ENCODE assay signal across 22 cellular contexts in the genomic region with DNA sequence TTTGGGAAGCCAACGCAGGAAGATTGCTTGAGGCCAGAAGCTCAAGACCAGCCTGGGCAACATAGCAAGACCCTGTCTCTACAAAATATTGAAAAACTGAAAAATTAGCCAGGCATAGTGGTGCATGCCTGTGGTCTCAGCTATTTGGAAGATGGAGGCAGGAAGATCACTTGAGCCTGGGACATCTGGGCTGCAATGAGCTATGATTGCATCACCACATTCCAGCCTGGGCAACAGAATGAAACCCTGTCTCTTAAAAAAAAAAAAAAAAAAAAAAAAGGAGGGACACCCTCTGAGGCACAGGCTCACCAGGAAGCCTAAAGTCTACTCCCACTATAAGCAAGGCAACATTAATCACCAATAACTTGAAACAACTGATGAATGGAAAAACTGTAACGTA.
"Had no signal": no experiment of that assay in that cellular context is flagged by ENCODE, and none has a peak within 500 bp of the region (broad histone marks: within the 10 kb centered on the region; RNA-seq: fewer than 3 reads in every experiment).

No MANE protein-coding gene starts in this region.

- H3K36me3 ChIP-seq: gastroesophageal sphincter, heart right ventricle, lower lobe of right lung, sigmoid colon, spleen, thoracic aorta had no signal

- DNase-seq: activated CD4-positive, alpha-beta T cell treated with anti-CD3 and anti-CD28 coated beads for 48 hours; activated CD4-positive, CD25-positive, alpha-beta regulatory T cell; activated CD8-positive, alpha-beta memory T cell treated with anti-CD3 and anti-CD28 coated beads, Interleukin-2, amount 10 ng/mL, durations not matched to agents 7 days and 5 days; activated CD8-positive, alpha-beta T cell treated with anti-CD3 and anti-CD28 coated beads for 36 hours; activated effector memory CD4-positive, alpha-beta T cell treated with anti-CD3 and anti-CD28 coated beads, Interleukin-2, amount 50 U/mL, for 16 hours; activated naive CD4-positive, alpha-beta T cell treated with anti-CD3 and anti-CD28 coated beads, Interleukin-2, amount 50 U/mL, for 16 hours; activated T-cell treated with anti-CD3 and anti-CD28 coated beads for 4 hours; aorta; effector CD4-positive, alpha-beta T cell; heart right ventricle; kidney; lower lobe of right lung; mesendoderm; naive thymus-derived CD4-positive, alpha-beta T cell; sigmoid colon; spleen; stimulated activated CD4-positive, alpha-beta T cell treated with anti-CD3 and anti-CD28 coated beads, Interleukin-4, amount 100 ng/mL, for 1 hour; stimulated activated naive CD4-positive, alpha-beta T cell had no signal

- H3K4me3 ChIP-seq: gastroesophageal sphincter, heart right ventricle, lower lobe of right lung, sigmoid colon, spleen, thoracic aorta had no signal

- FAIRE-seq: endometrium, kidney had no signal

- H3K9me3 ChIP-seq: gastroesophageal sphincter, heart right ventricle, lower lobe of right lung, sigmoid colon, thoracic aorta had no signal

- H3K27ac ChIP-seq: gastroesophageal sphincter, heart right ventricle, lower lobe of right lung, sigmoid colon, spleen, thoracic aorta had no signal

- H3K4me1 ChIP-seq: gastroesophageal sphincter, heart right ventricle, lower lobe of right lung, sigmoid colon, spleen had no signal

- ATAC-seq: activated CD8-positive, alpha-beta memory T cell treated with anti-CD3 and anti-CD28 coated beads, Interleukin-2, amount 10 ng/mL, durations not matched to agents 7 days and 5 days; activated CD8-positive, alpha-beta T cell treated with anti-CD3 and anti-CD28 coated beads for 36 hours; gastroesophageal sphincter; heart right ventricle; left lobe of liver; lower lobe of right lung; naive thymus-derived CD4-positive, alpha-beta T cell had no signal

- H3K27me3 ChIP-seq: gastroesophageal sphincter, heart right ventricle, sigmoid colon, spleen had no signal
